ENCODE assay signal across 29 cellular contexts in genomic region chr3:195466251-195466650, GRCh38.
"Had no signal": no experiment of that assay in that cellular context is flagged by ENCODE, and none has a peak within 500 bp of the region (broad histone marks: within the 10 kb centered on the region; RNA-seq: fewer than 3 reads in every experiment).

No MANE protein-coding gene starts in this region.

- H3K9me3 ChIP-seq: esophagus muscularis mucosa, gastrocnemius medialis had no signal

- H3K27me3 Mint-ChIP-seq: activated CD4-positive, alpha-beta memory T cell treated with anti-CD3 and anti-CD28 coated beads for 36 hours; activated CD4-positive, alpha-beta T cell treated with anti-CD3 and anti-CD28 coated beads for 36 hours; activated CD8-positive, alpha-beta memory T cell treated with anti-CD3 and anti-CD28 coated beads, Interleukin-2, amount 10 ng/mL, durations not matched to agents 7 days and 5 days; activated naive CD8-positive, alpha-beta T cell treated with anti-CD3 and anti-CD28 coated beads, Interleukin-2, amount 10 ng/mL, durations not matched to agents 7 days and 5 days; effector memory CD8-positive, alpha-beta T cell had no signal

- FAIRE-seq: colon had no signal

- H3K27me3 ChIP-seq: esophagus muscularis mucosa, gastrocnemius medialis had no signal

- H3K36me3 ChIP-seq: esophagus muscularis mucosa, gastrocnemius medialis had no signal

- H3K4me3 Mint-ChIP-seq: activated CD4-positive, alpha-beta memory T cell treated with anti-CD3 and anti-CD28 coated beads for 36 hours; activated CD4-positive, alpha-beta T cell treated with anti-CD3 and anti-CD28 coated beads for 36 hours; activated CD4-positive, alpha-beta T cell treated with anti-CD3 and anti-CD28 coated beads, Interleukin-2, amount 10 ng/mL, durations not matched to agents 24 days and 14 days; activated CD8-positive, alpha-beta memory T cell treated with anti-CD3 and anti-CD28 coated beads, Interleukin-2, amount 10 ng/mL, durations not matched to agents 7 days and 5 days; activated CD8-positive, alpha-beta T cell treated with anti-CD3 and anti-CD28 coated beads, Interleukin-2, amount 10 ng/mL, durations not matched to agents 7 days and 5 days; activated naive CD4-positive, alpha-beta T cell treated with anti-CD3 and anti-CD28 coated beads, Interleukin-2, amount 10 ng/mL, durations not matched to agents 7 days and 5 days; activated naive CD8-positive, alpha-beta T cell treated with anti-CD3 and anti-CD28 coated beads, Interleukin-2, amount 10 ng/mL, durations not matched to agents 7 days and 5 days; activated T-cell treated with anti-CD3 and anti-CD28 coated beads, Interleukin-2, amount 50 U/mL, for 72 hours; effector memory CD8-positive, alpha-beta T cell had no signal

- H3K27ac Mint-ChIP-seq: activated CD4-positive, alpha-beta memory T cell treated with anti-CD3 and anti-CD28 coated beads for 36 hours; activated CD4-positive, alpha-beta T cell treated with anti-CD3 and anti-CD28 coated beads for 36 hours; activated CD4-positive, alpha-beta T cell treated with anti-CD3 and anti-CD28 coated beads, Interleukin-2, amount 10 ng/mL, durations not matched to agents 24 days and 14 days; activated CD8-positive, alpha-beta memory T cell treated with anti-CD3 and anti-CD28 coated beads, Interleukin-2, amount 10 ng/mL, durations not matched to agents 7 days and 5 days; activated CD8-positive, alpha-beta T cell treated with anti-CD3 and anti-CD28 coated beads, Interleukin-2, amount 10 ng/mL, durations not matched to agents 7 days and 5 days; activated naive CD4-positive, alpha-beta T cell treated with anti-CD3 and anti-CD28 coated beads, Interleukin-2, amount 10 ng/mL, durations not matched to agents 7 days and 5 days; activated naive CD8-positive, alpha-beta T cell treated with anti-CD3 and anti-CD28 coated beads, Interleukin-2, amount 10 ng/mL, durations not matched to agents 7 days and 5 days; activated T-cell treated with anti-CD3 and anti-CD28 coated beads, Interleukin-2, amount 50 U/mL, for 72 hours; effector memory CD8-positive, alpha-beta T cell had no signal

- H3K27ac ChIP-seq: esophagus muscularis mucosa, foreskin keratinocyte, gastrocnemius medialis had no signal

- DNase-seq: activated CD4-positive, alpha-beta memory T cell treated with anti-CD3 and anti-CD28 coated beads for 36 hours; activated CD4-positive, alpha-beta T cell treated with anti-CD3 and anti-CD28 coated beads for 36 hours; activated CD4-positive, CD25-positive, alpha-beta regulatory T cell; activated CD4-positive, CD25-positive, alpha-beta regulatory T cell treated with anti-CD3 and anti-CD28 coated beads, Interleukin-2, amount 50 U/mL, for 72 hours; activated CD8-positive, alpha-beta memory T cell treated with anti-CD3 and anti-CD28 coated beads, Interleukin-2, amount 10 ng/mL, durations not matched to agents 7 days and 5 days; activated CD8-positive, alpha-beta memory T cell treated with anti-CD3 and anti-CD28 coated beads, Interleukin-2, amount 50 U/mL, for 4 hours; activated CD8-positive, alpha-beta T cell treated with anti-CD3 and anti-CD28 coated beads, Interleukin-2, amount 10 ng/mL, durations not matched to agents 7 days and 5 days; activated gamma-delta T cell; activated naive CD4-positive, alpha-beta T cell; activated naive CD4-positive, alpha-beta T cell treated with anti-CD3 and anti-CD28 coated beads, Interleukin-2, amount 10 ng/mL, durations not matched to agents 7 days and 5 days; activated naive CD8-positive, alpha-beta T cell treated with anti-CD3 and anti-CD28 coated beads, Interleukin-2, amount 10 ng/mL, durations not matched to agents 7 days and 5 days; activated T-cell treated with anti-CD3 and anti-CD28 coated beads, Interleukin-2, amount 50 U/mL, for 1 hour; activated T-cell treated with anti-CD3 and anti-CD28 coated beads, Interleukin-2, amount 50 U/mL, for 72 hours; amniotic stem cell; aorta; caudate nucleus; cortex of kidney; dermis blood vessel endothelial cell; effector CD4-positive, alpha-beta T cell; effector memory CD8-positive, alpha-beta T cell; erythroblast; foreskin keratinocyte; gastrocnemius medialis; T-helper 1 cell; T-helper 2 cell had no signal

- ATAC-seq: activated CD4-positive, alpha-beta T cell treated with anti-CD3 and anti-CD28 coated beads for 36 hours; activated CD8-positive, alpha-beta memory T cell treated with anti-CD3 and anti-CD28 coated beads, Interleukin-2, amount 10 ng/mL, durations not matched to agents 7 days and 5 days; activated CD8-positive, alpha-beta T cell treated with anti-CD3 and anti-CD28 coated beads, Interleukin-2, amount 10 ng/mL, durations not matched to agents 7 days and 5 days; activated naive CD4-positive, alpha-beta T cell treated with anti-CD3 and anti-CD28 coated beads, Interleukin-2, amount 50 U/mL, for 72 hours; activated T-cell treated with anti-CD3 and anti-CD28 coated beads, Interleukin-2, amount 50 U/mL, for 72 hours; effector memory CD8-positive, alpha-beta T cell; foreskin keratinocyte; gastrocnemius medialis had no signal

- H3K4me1 ChIP-seq: foreskin keratinocyte, gastrocnemius medialis had no signal

- H3K4me3 ChIP-seq: esophagus muscularis mucosa, gastrocnemius medialis had no signal
